1 cellular context compared by ENCODE assay signal in genomic region chr14:86055512-86055911, GRCh38.
TF ChIP-seq lines count a peak whose summit lies in the region.

No MANE protein-coding gene starts in this region.

TF ChIP-seq in H1, 55 proteins besides CTCF, POLR2A, EP300 and RAD21 (continued from another document):
- TF ChIP-seq SP2 (IDR thresholded peaks at IDR 0.05; ENCODE audit: low read length) (no peak), SIRT6 (IDR thresholded peaks at IDR 0.05; ENCODE audit: low read length) (no peak), CHD7 (IDR thresholded peaks at IDR 0.05; ENCODE audit: insufficient replicate concordance, low read length) (no peak), SAP30 (IDR thresholded peaks at IDR 0.05; ENCODE audit: insufficient read depth, insufficient replicate concordance, low read length) (no peak), NANOG (IDR thresholded peaks at IDR 0.05; ENCODE audit: insufficient read depth, low read depth, low read length, poor library complexity, severe bottlenecking) (no peak), MAFK (IDR thresholded peaks at IDR 0.05; ENCODE audit: low read depth, low read length) (no peak), RXRA (IDR thresholded peaks at IDR 0.05; ENCODE audit: insufficient read depth, low read depth, low read length) (no peak), POLR2AphosphoS5 (IDR thresholded peaks at IDR 0.05; ENCODE audit: low read depth, low read length) (no peak), CHD2 (IDR thresholded peaks at IDR 0.05; ENCODE audit: low read length) (no peak), PHF8 (conservative IDR thresholded peaks at IDR 0.05; ENCODE audit: low read depth, low read length) (no peak), POU5F1 (IDR thresholded peaks at IDR 0.05; ENCODE audit: low read depth, low read length) (no peak), RFX5 (IDR thresholded peaks at IDR 0.05; ENCODE audit: borderline replicate concordance, low read depth, low read length) (no peak), CBX8 (IDR thresholded peaks at IDR 0.05; ENCODE audit: borderline replicate concordance, low read depth, low read length) (no peak), ASH2L (IDR thresholded peaks at IDR 0.05; ENCODE audit: low read length) (no peak), ATF3 (IDR thresholded peaks at IDR 0.05; ENCODE audit: insufficient read depth, low read depth, low read length) (no peak), SIN3A (conservative IDR thresholded peaks at IDR 0.05 in 1 of 2, IDR thresholded peaks at IDR 0.05 in 1 of 2; ENCODE audit: low read depth in 1 of 2, low read length in 2 of 2) (no peak), SIX5 (IDR thresholded peaks at IDR 0.05; ENCODE audit: low read depth, low read length) (no peak)
- TF ChIP-seq, protein P1, sequence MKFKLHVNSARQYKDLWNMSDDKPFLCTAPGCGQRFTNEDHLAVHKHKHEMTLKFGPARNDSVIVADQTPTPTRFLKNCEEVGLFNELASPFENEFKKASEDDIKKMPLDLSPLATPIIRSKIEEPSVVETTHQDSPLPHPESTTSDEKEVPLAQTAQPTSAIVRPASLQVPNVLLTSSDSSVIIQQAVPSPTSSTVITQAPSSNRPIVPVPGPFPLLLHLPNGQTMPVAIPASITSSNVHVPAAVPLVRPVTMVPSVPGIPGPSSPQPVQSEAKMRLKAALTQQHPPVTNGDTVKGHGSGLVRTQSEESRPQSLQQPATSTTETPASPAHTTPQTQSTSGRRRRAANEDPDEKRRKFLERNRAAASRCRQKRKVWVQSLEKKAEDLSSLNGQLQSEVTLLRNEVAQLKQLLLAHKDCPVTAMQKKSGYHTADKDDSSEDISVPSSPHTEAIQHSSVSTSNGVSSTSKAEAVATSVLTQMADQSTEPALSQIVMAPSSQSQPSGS (IDR thresholded peaks at IDR 0.05; ENCODE audit: low read length) = no peak
TF ChIP-seq in H1: peak in this region for 0.
